Comparison of ENCODE assay signal across 10 cellular contexts in the genomic region with DNA sequence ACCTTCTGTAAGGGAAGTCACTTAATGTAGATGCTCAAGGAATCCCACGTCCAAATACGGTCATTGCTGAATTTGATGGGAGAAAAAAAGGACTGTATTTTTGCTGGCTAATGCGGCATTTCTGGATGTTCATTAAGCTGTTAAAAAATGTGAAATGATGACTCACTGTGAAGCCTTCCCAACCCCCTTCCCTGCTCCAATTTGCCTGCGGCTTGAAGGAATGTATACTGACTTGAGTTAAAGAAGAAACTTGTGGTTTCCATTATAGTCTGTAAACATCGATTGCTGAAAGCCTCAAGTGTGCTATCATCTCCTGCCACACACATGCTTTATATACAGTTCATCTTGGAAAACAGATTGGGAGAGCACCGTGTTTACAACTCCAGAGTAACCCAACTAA.
DNase-seq lines count a peak whose midpoint lies in the region; ATAC-seq and FAIRE-seq lines count a peak whose summit lies in the region.
"Had no signal": no experiment of that assay in that cellular context is flagged by ENCODE, and none has a peak within 500 bp of the region (broad histone marks: within the 10 kb centered on the region; RNA-seq: fewer than 3 reads in every experiment).

No MANE protein-coding gene starts in this region.

- H3K36me3 Mint-ChIP-seq in activated CD4-positive, alpha-beta T cell treated with anti-CD3 and anti-CD28 coated beads, Interleukin-2, amount 10 ng/mL, durations not matched to agents 24 days and 14 days (ENCODE audit: low read depth): no peaks in the 10 kb centered on the region
- H3K36me3 Mint-ChIP-seq in activated CD4-positive, alpha-beta T cell treated with anti-CD3 and anti-CD28 coated beads for 36 hours (ENCODE audit: low read depth): no peaks in the 10 kb centered on the region

- no peaks in the 10 kb centered on the region for H3K27me3 Mint-ChIP-seq in activated CD4-positive, alpha-beta T cell treated with anti-CD3 and anti-CD28 coated beads, Interleukin-2, amount 10 ng/mL, durations not matched to agents 24 days and 14 days
- H3K27me3 Mint-ChIP-seq in activated CD4-positive, alpha-beta T cell treated with anti-CD3 and anti-CD28 coated beads for 36 hours: no peaks in the 10 kb centered on the region

- no peak for FAIRE-seq in urothelium cell line (lab: Jason Lieb, UNC)

- peaks cover 4% of the 10 kb centered on the region for H3K9me3 Mint-ChIP-seq in activated CD4-positive, alpha-beta T cell treated with anti-CD3 and anti-CD28 coated beads, Interleukin-2, amount 10 ng/mL, durations not matched to agents 24 days and 14 days
- no peaks in the 10 kb centered on the region for H3K9me3 Mint-ChIP-seq in activated CD4-positive, alpha-beta T cell treated with anti-CD3 and anti-CD28 coated beads for 36 hours (ENCODE audit: low read depth)

- H3K27ac Mint-ChIP-seq in activated CD4-positive, alpha-beta T cell treated with anti-CD3 and anti-CD28 coated beads, Interleukin-2, amount 10 ng/mL, durations not matched to agents 24 days and 14 days: no peak overlapping the region
- H3K27ac Mint-ChIP-seq in activated CD4-positive, alpha-beta T cell treated with anti-CD3 and anti-CD28 coated beads for 36 hours: no peak overlapping the region

- DNase-seq in NCI-H2107 treated with DMSO at 0.1 percent for 48 hours (lab: John Stamatoyannopoulos, UW; ENCODE audit: unreplicated experiment) (peak; percentile 17), NCI-H2107 (lab: John Stamatoyannopoulos, UW) (no peak), amniotic stem cell (lab: John Stamatoyannopoulos, UW) (peak; percentile 62), islet precursor cell (peak; percentile 79), urothelium cell line (ENCODE audit: low spot score) (peak; percentile 66)
- no peak for DNase-seq in activated CD4-positive, alpha-beta T cell treated with anti-CD3 and anti-CD28 coated beads, Interleukin-2, amount 10 ng/mL, durations not matched to agents 24 days and 14 days
- DNase-seq in activated CD4-positive, alpha-beta T cell treated with anti-CD3 and anti-CD28 coated beads for 36 hours: no peak
- DNase-seq in stimulated activated CD4-positive, alpha-beta T cell treated with anti-CD3 and anti-CD28 coated beads, Interleukin-2, amount 100 ng/mL, for 24 hours: no peak
- DNase-seq: left cardiac atrium, right cardiac atrium had no signal

- H3K4me1 Mint-ChIP-seq in activated CD4-positive, alpha-beta T cell treated with anti-CD3 and anti-CD28 coated beads, Interleukin-2, amount 10 ng/mL, durations not matched to agents 24 days and 14 days: no peaks in the 10 kb centered on the region
- H3K4me1 Mint-ChIP-seq in activated CD4-positive, alpha-beta T cell treated with anti-CD3 and anti-CD28 coated beads for 36 hours: no peaks in the 10 kb centered on the region

- CTCF ChIA-PET in activated CD4-positive, alpha-beta T cell treated with anti-CD3 and anti-CD28 coated beads for 36 hours (lab: Charles Lee): no interaction called here

- intact Hi-C loops in activated CD4-positive, alpha-beta T cell treated with anti-CD3 and anti-CD28 coated beads, Interleukin-2, amount 10 ng/mL, durations not matched to agents 24 days and 14 days (cut with micrococcal nuclease): no loop called here
- intact Hi-C loops in activated CD4-positive, alpha-beta T cell treated with anti-CD3 and anti-CD28 coated beads for 36 hours (cut with DNase I, micrococcal nuclease): no loop called here

- no peak overlapping the region for H3K4me3 Mint-ChIP-seq in activated CD4-positive, alpha-beta T cell treated with anti-CD3 and anti-CD28 coated beads, Interleukin-2, amount 10 ng/mL, durations not matched to agents 24 days and 14 days
- H3K4me3 Mint-ChIP-seq in activated CD4-positive, alpha-beta T cell treated with anti-CD3 and anti-CD28 coated beads for 36 hours: no peak overlapping the region

- POLR2A ChIA-PET in activated CD4-positive, alpha-beta T cell treated with anti-CD3 and anti-CD28 coated beads for 36 hours (lab: Charles Lee): no interaction called here

- no peak for ATAC-seq in activated CD4-positive, alpha-beta T cell treated with anti-CD3 and anti-CD28 coated beads for 36 hours
- ATAC-seq: right cardiac atrium had no signal

Comparison
In these comparisons a context has a peak if more than half of its experiments do, and no peak if none do; other contexts are left out.
1. DNase-seq: peak in NCI-H2107 treated with DMSO at 0.1 percent for 48 hours (single experiment), amniotic stem cell (single experiment), islet precursor cell (single experiment) and urothelium cell line (single experiment); none in NCI-H2107 (single experiment), activated CD4-positive, alpha-beta T cell treated with anti-CD3 and anti-CD28 coated beads, Interleukin-2, amount 10 ng/mL, durations not matched to agents 24 days and 14 days (single experiment), activated CD4-positive, alpha-beta T cell treated with anti-CD3 and anti-CD28 coated beads for 36 hours (single experiment) and stimulated activated CD4-positive, alpha-beta T cell treated with anti-CD3 and anti-CD28 coated beads, Interleukin-2, amount 100 ng/mL, for 24 hours (0 of 2).